In the genomic region with DNA sequence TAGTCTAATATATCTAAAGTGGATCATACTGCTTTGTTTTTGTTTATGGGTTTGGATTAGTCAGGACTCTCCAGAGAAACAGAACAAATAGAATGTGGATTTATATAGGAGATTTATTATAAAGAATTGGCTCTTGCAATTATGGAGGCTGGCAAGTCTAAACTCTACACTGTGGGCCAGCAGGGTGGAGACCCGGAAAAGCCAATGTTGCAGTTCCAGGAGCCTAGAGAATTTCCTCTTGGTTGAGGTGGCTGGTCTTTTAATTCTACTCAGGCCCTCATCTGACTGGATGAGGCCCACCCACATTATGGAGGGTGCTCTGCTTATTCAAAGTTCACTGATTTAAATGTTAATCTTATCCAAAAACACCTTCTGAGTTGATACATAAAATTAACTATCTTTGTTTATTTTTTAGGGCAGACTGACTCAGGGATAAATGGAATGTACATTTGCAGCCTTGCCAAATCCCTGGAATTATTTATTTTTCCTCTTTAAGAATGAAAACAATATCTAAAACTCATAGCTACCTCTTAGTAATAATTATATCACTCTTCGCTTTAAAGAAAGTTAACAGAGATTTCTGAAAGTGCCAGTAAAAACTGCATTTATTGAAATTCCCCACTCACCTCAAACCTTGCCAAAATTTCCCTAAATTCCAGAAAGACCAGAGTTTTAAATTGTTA, we compare ENCODE assay signal across 25 cellular contexts. TPM values are rescaled to one million over a fixed set of nuclear protein-coding genes. Genes with fewer than 3 reads are reported as not detected.
A peak's percentile ranks its signal among the peaks of the same experiment; 100 is the strongest.
DNase-seq lines count a peak whose midpoint lies in the region; ATAC-seq, FAIRE-seq and TF ChIP-seq lines count a peak whose summit lies in the region.
"Had no signal": no experiment of that assay in that cellular context is flagged by ENCODE, and none has a peak within 500 bp of the region (broad histone marks: within the 10 kb centered on the region; RNA-seq: fewer than 3 reads in every experiment).

No MANE protein-coding gene starts in this region.

- no peaks in the 10 kb centered on the region for H3K36me3 ChIP-seq in right lobe of liver
- H3K36me3 ChIP-seq: BLaER1 treated with 17β-estradiol and CSF1 and Interleukin-3, amounts not matched to agents 10 nM and 100 nM; transverse colon had no signal

- peaks cover 12% of the 10 kb centered on the region for H3K4me1 Mint-ChIP-seq in mesothelial cell of epicardium
- H3K4me1 Mint-ChIP-seq: memory B cell, naive B cell had no signal

- peaks cover 9% of the 10 kb centered on the region for H3K36me3 Mint-ChIP-seq in mesothelial cell of epicardium
- H3K36me3 Mint-ChIP-seq: memory B cell, naive B cell had no signal

- no peak overlapping the region for H3K27ac ChIP-seq in right lobe of liver
- H3K27ac ChIP-seq: A549; BLaER1 treated with 17β-estradiol and CSF1 and Interleukin-3, amounts not matched to agents 10 nM and 100 nM; transverse colon had no signal

- no peak overlapping the region for H3K4me3 Mint-ChIP-seq in mesothelial cell of epicardium
- H3K4me3 Mint-ChIP-seq: activated CD8-positive, alpha-beta T cell treated with anti-CD3 and anti-CD28 coated beads for 36 hours; memory B cell; naive B cell; stimulated activated naive CD8-positive, alpha-beta T cell treated with anti-CD3 and anti-CD28 coated beads, Interleukin-15, Interleukin-2, amounts not matched to agents 100 ng/mL and 50 ng/mL, for 24 hours had no signal

- FAIRE-seq in endometrium (lab: Jason Lieb, UNC), result peak; percentile 96
- FAIRE-seq: A549 had no signal

- no peaks in the 10 kb centered on the region for H3K9me3 ChIP-seq in right lobe of liver
- H3K9me3 ChIP-seq: Caco-2, transverse colon had no signal

- H3K4me1 ChIP-seq in right lobe of liver, result peaks cover 0 to 32% (median 0%) of the 10 kb centered on the region in 4 donors
- H3K4me1 ChIP-seq: A549; BLaER1 treated with 17β-estradiol and CSF1 and Interleukin-3, amounts not matched to agents 10 nM and 100 nM had no signal

- intact Hi-C loops in right lobe of liver (cut with DNase I), result no loop called here

- peaks cover 28% of the 10 kb centered on the region for H3K9me3 Mint-ChIP-seq in mesothelial cell of epicardium
- H3K9me3 Mint-ChIP-seq: activated CD8-positive, alpha-beta T cell treated with anti-CD3 and anti-CD28 coated beads for 36 hours; memory B cell; stimulated activated naive CD8-positive, alpha-beta T cell treated with anti-CD3 and anti-CD28 coated beads, Interleukin-15, Interleukin-2, amounts not matched to agents 100 ng/mL and 50 ng/mL, for 24 hours had no signal

- peak; percentile 42 for DNase-seq in AG10803 (ENCODE audit: low read depth)
- peak; percentile 7 for DNase-seq in NCI-H226
- DNase-seq in mesothelial cell of epicardium (ENCODE audit: low spot score in 2 of 2, unreplicated experiment in 2 of 2), result no peak
- DNase-seq in right lobe of liver, result no peak
- DNase-seq: activated CD8-positive, alpha-beta T cell treated with anti-CD3 and anti-CD28 coated beads for 36 hours; activated effector memory CD4-positive, alpha-beta T cell treated with anti-CD3 and anti-CD28 coated beads, Interleukin-2, amount 50 U/mL, for 16 hours; activated T-cell treated with anti-CD3 and anti-CD28 coated beads for 4 hours; Caco-2; dermis blood vessel endothelial cell; H7; KBM-7; naive B cell; NCI-H146; NCI-H524 treated with DMSO at 0.1 percent for 48 hours; retina; stimulated activated CD4-positive, alpha-beta T cell treated with anti-CD3 and anti-CD28 coated beads, Interleukin-12 subunit alpha, Interleukin-12 subunit beta, amount 100 ng/mL, for 4 hours; transverse colon had no signal

- H3K27ac Mint-ChIP-seq in mesothelial cell of epicardium, result peak overlapping the region; percentile 37
- H3K27ac Mint-ChIP-seq: activated CD8-positive, alpha-beta T cell treated with anti-CD3 and anti-CD28 coated beads for 36 hours; memory B cell; stimulated activated naive CD8-positive, alpha-beta T cell treated with anti-CD3 and anti-CD28 coated beads, Interleukin-15, Interleukin-2, amounts not matched to agents 100 ng/mL and 50 ng/mL, for 24 hours had no signal

- H3K27me3 ChIP-seq in right lobe of liver, result no peaks in the 10 kb centered on the region
- H3K27me3 ChIP-seq: BLaER1 treated with 17β-estradiol and CSF1 and Interleukin-3, amounts not matched to agents 10 nM and 100 nM; transverse colon had no signal

- TF ChIP-seq POLR2A in right lobe of liver (IDR thresholded peaks at IDR 0.05), result no peak

- WGBS in right lobe of liver (ENCODE audit: insufficient coverage, low coverage, low lambda C conversion rate, missing lambda C conversion rate), result 84% methylated on average over 1 of the region's 2 CpGs

- ATAC-seq in HG03159 (IDR thresholded peaks at IDR 0.05; ENCODE audit: unreplicated experiment) (no peak), HG02678 (IDR thresholded peaks at IDR 0.05; ENCODE audit: unreplicated experiment) (no peak), HG03175 (IDR thresholded peaks at IDR 0.05; ENCODE audit: unreplicated experiment) (no peak), right lobe of liver (no peak)
- ATAC-seq: A549; activated CD8-positive, alpha-beta T cell treated with anti-CD3 and anti-CD28 coated beads for 36 hours had no signal

- no peak for TF ChIP-seq CTCF in AG10803 (conservative IDR thresholded peaks at IDR 0.05; ENCODE audit: low read length)
- TF ChIP-seq CTCF in mesothelial cell of epicardium (IDR thresholded peaks at IDR 0.05; ENCODE audit: unreplicated experiment), result no peak
- no peak for TF ChIP-seq CTCF in right lobe of liver (IDR thresholded peaks at IDR 0.05)

- no peaks in the 10 kb centered on the region for H3K27me3 Mint-ChIP-seq in mesothelial cell of epicardium (ENCODE audit: low read depth)

- H3K4me3 ChIP-seq in AG10803 (ENCODE audit: low read length) (no peak overlapping the region), right lobe of liver (no peak overlapping the region)
- H3K4me3 ChIP-seq: A549; BLaER1 treated with 17β-estradiol and CSF1 and Interleukin-3, amounts not matched to agents 10 nM and 100 nM; transverse colon had no signal

RNA-seq across cellular contexts. Expression of a gene that starts 36.5 kb away (rescaled TPM):
- 18.2 to 21.3 TPM (median 20.5 TPM) in 3 replicates for total RNA-seq in mesothelial cell of epicardium
- 10 to 100 TPM in 3 of 6 experiments, 1 to 10 TPM in 3; 5.0 to 16.1 (median 8.3) TPM for total RNA-seq in right lobe of liver

Comparison
In these comparisons a context has a peak if more than half of its experiments do, and no peak if none do; other contexts are left out.
1. DNase-seq: peak in AG10803 (single experiment) and NCI-H226 (single experiment); none in mesothelial cell of epicardium (0 of 2) and right lobe of liver (0 of 3).